Comparison of ENCODE assay signal across 12 cellular contexts in the genomic region with DNA sequence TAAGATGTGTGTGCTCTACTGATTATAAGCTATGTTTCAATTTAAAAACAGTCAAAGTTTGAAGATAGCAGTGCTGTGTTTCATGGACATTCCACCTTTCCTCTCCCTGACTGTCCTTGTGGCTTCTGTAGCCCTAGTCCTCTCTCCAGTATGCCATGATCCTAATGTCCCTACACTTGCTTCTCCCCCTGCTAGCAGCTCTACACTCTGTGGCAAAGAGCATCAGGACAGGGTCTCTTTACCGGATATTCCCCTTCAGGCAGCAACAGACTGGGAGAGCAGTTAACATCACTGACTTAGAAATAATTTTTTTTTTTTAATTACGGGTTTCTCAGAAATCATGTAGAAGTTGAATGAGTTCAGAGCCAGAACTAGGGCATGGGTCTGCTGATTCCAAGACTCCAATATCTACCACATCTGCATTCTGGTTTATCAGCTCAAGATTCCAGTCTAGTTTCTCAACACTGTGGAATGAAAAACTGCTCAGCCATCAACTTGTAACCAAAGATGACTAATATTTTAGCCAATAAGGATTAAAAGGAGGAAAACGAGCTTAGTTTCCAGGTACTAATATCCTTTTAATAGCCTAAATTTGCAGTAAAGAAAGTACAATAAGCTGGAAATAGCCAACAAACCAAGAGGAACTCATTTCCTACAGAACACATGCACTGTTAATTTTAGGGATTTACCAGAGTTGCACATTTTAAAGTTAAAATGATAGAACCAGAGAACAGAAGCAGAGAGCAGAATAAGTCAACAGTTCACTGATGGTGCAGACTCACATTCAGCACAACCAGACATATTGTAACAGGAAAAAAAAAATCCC. TPM values are rescaled to one million over a fixed set of nuclear protein-coding genes. Genes with fewer than 3 reads are reported as not detected.
A peak's percentile ranks its signal among the peaks of the same experiment; 100 is the strongest.
DNase-seq lines count a peak whose midpoint lies in the region; ATAC-seq, FAIRE-seq and TF ChIP-seq lines count a peak whose summit lies in the region.
"Had no signal": no experiment of that assay in that cellular context is flagged by ENCODE, and none has a peak within 500 bp of the region (broad histone marks: within the 10 kb centered on the region; RNA-seq: fewer than 3 reads in every experiment).

No MANE protein-coding gene starts in this region.

- FAIRE-seq in A549 (lab: Jason Lieb, UNC) (no peak), H54 (lab: Jason Lieb, UNC) (peak; percentile 98), astrocyte (lab: Jason Lieb, UNC) (peak; percentile 85), D721Med (lab: Jason Lieb, UNC) (no peak), GM12892 (lab: Jason Lieb, UNC) (no peak)

- POLR2A ChIA-PET in A549 (lab: Yijun Ruan, JAX) = no interaction called here

- DNase-seq in A549 (ENCODE audit: low read depth in 1 of 2, low spot score in 1 of 2) (no peak), H54 (ENCODE audit: insufficient read length, low spot score) (peak; percentile 17), astrocyte (ENCODE audit: low read depth) (peak; percentile 96), kidney glomerular epithelial cell (lab: John Stamatoyannopoulos, UW) (peak; percentile 59), adrenal gland (no peak), D721Med (ENCODE audit: insufficient read length, low spot score) (no peak), GM12892 (ENCODE audit: insufficient read length) (no peak)
- DNase-seq: activated naive CD4-positive, alpha-beta T cell treated with anti-CD3 and anti-CD28 coated beads, Interleukin-2, amount 50 U/mL, for 16 hours; C1 segment of cervical spinal cord; uterus had no signal

- H3K4me3 ChIP-seq in A549 (no peak overlapping the region), astrocyte (ENCODE audit: insufficient read depth, low read depth, low read length) (peak overlapping the region; percentile 19), adrenal gland (no peak overlapping the region)
- H3K4me3 ChIP-seq: esophagus muscularis mucosa, uterus had no signal

- H3K9me3 Mint-ChIP-seq in astrocyte (ENCODE audit: unreplicated experiment) = peaks cover 1% of the 10 kb centered on the region

- peaks cover 13% of the 10 kb centered on the region for H3K4me1 ChIP-seq in A549
- peaks cover 19% of the 10 kb centered on the region for H3K4me1 ChIP-seq in astrocyte (ENCODE audit: insufficient read depth, low read length)
- peaks cover 0 to 24% of the 10 kb centered on the region in 2 donors for H3K4me1 ChIP-seq in adrenal gland (replicated peaks in 1 of 2)

- TF ChIP-seq CTCF in A549 (IDR thresholded peaks at IDR 0.05) (no peak), astrocyte (IDR thresholded peaks at IDR 0.05; ENCODE audit: insufficient read depth, low read depth, low read length) (no peak), adrenal gland (IDR thresholded peaks at IDR 0.05) (no peak), D721Med (IDR thresholded peaks at IDR 0.05; ENCODE audit: insufficient read depth, missing control alignments) (no peak)

- 60% methylated on average over 3 of the region's 3 CpGs for whole genome bisulfite sequencing in A549 (ENCODE audit: missing lambda C conversion rate)
- 58 to 71% (median 62%) methylated on average over 3 of the region's 3 CpGs for WGBS in adrenal gland, 4 donors

- intact Hi-C loops in adrenal gland (cut with DNase I) = no loop called here

- H3K27ac Mint-ChIP-seq in astrocyte (ENCODE audit: unreplicated experiment) = peak overlapping the region; percentile 97

- H3K36me3 ChIP-seq in astrocyte (ENCODE audit: insufficient read depth, low read length) (no peaks in the 10 kb centered on the region), adrenal gland (replicated peaks in 1 of 2) (no peaks in the 10 kb centered on the region)
- H3K36me3 ChIP-seq: esophagus muscularis mucosa, uterus had no signal

- TF ChIP-seq RAD21 in A549 (conservative IDR thresholded peaks at IDR 0.05 in 1 of 2, IDR thresholded peaks at IDR 0.05 in 1 of 2) = no peak

- peak overlapping the region; percentile 52 for H3K4me3 Mint-ChIP-seq in astrocyte (ENCODE audit: unreplicated experiment)

- H3K27me3 Mint-ChIP-seq in astrocyte (ENCODE audit: low read depth, unreplicated experiment) = no peaks in the 10 kb centered on the region

- ATAC-seq in A549 = peak; percentile 34 to 70; a peak in 3 of 6 replicates
- no peak for ATAC-seq in GM19351 (IDR thresholded peaks at IDR 0.05; ENCODE audit: unreplicated experiment)

- TF ChIP-seq POLR2A in A549 (IDR thresholded peaks at IDR 0.05; ENCODE audit: low read length) (no peak), H54 (IDR thresholded peaks at IDR 0.05; ENCODE audit: low read depth, low read length) (no peak), adrenal gland (IDR thresholded peaks at IDR 0.05) (no peak), GM12892 (IDR thresholded peaks at IDR 0.05; ENCODE audit: low read depth, low read length) (no peak)

- peaks cover 32% of the 10 kb centered on the region for H3K4me1 Mint-ChIP-seq in astrocyte (ENCODE audit: low read depth, unreplicated experiment)

- H4K20me1 ChIP-seq in astrocyte (ENCODE audit: insufficient read depth, low read length) = peaks cover 24% of the 10 kb centered on the region

- H3K4me2 ChIP-seq in A549 (peak overlapping the region; percentile 30; the same call in 1 of the 3 replicates), astrocyte (ENCODE audit: low read length) (peak overlapping the region; percentile 80)

- no peaks in the 10 kb centered on the region for H3K27me3 ChIP-seq in astrocyte (ENCODE audit: insufficient read depth, low read length)
- no peaks in the 10 kb centered on the region for H3K27me3 ChIP-seq in adrenal gland
- H3K27me3 ChIP-seq: esophagus muscularis mucosa, uterus had no signal

- peak overlapping the region; percentile 28 for H3K9ac ChIP-seq in astrocyte (ENCODE audit: low read length)

- no peak for TF ChIP-seq EP300 in A549 (IDR thresholded peaks at IDR 0.05)

- no peak overlapping the region for H2AFZ ChIP-seq in astrocyte (ENCODE audit: low read depth, low read length)

- H3K9me3 ChIP-seq in A549 = no peaks in the 10 kb centered on the region
- H3K9me3 ChIP-seq in astrocyte (ENCODE audit: insufficient read depth, low read depth, low read length) = no peaks in the 10 kb centered on the region
- no peaks in the 10 kb centered on the region for H3K9me3 ChIP-seq in adrenal gland (replicated peaks in 1 of 3)
- H3K9me3 ChIP-seq: esophagus muscularis mucosa, uterus had no signal

- CTCF ChIA-PET in A549 (lab: Yijun Ruan, JAX) = interaction anchor here (1.2 kb wide), 1 partner anchor 15 kb away, joined by 3 read pairs; no protein-coding TSS in a partner anchor

- no peaks in the 10 kb centered on the region for H3K36me3 Mint-ChIP-seq in astrocyte (ENCODE audit: low read depth, unreplicated experiment)

- peaks cover 84% of the 10 kb centered on the region for H3K79me2 ChIP-seq in astrocyte (ENCODE audit: insufficient read depth, low read length)

- H3K27ac ChIP-seq in A549 (peak overlapping the region in 1 of 2 experiments; percentile 51; a peak in 2 of 6 replicates), astrocyte (ENCODE audit: low read depth, low read length) (peak overlapping the region; percentile 75), adrenal gland (no peak overlapping the region)
- H3K27ac ChIP-seq: esophagus muscularis mucosa, uterus had no signal

TF ChIP-seq in A549, 52 proteins besides CTCF, POLR2A, EP300 and RAD21:
- TF ChIP-seq ZC3H11A (IDR thresholded peaks at IDR 0.05) (no peak), RCOR1 (IDR thresholded peaks at IDR 0.05; ENCODE audit: low read depth, low read length) (no peak), SREBF2 (IDR thresholded peaks at IDR 0.05) (no peak), RFX5 (IDR thresholded peaks at IDR 0.05) (peak; percentile 78; the same call in 1 of the 2 replicates), GATA3 (IDR thresholded peaks at IDR 0.05; ENCODE audit: borderline replicate concordance) (no peak)
- TF ChIP-seq, protein P1, sequence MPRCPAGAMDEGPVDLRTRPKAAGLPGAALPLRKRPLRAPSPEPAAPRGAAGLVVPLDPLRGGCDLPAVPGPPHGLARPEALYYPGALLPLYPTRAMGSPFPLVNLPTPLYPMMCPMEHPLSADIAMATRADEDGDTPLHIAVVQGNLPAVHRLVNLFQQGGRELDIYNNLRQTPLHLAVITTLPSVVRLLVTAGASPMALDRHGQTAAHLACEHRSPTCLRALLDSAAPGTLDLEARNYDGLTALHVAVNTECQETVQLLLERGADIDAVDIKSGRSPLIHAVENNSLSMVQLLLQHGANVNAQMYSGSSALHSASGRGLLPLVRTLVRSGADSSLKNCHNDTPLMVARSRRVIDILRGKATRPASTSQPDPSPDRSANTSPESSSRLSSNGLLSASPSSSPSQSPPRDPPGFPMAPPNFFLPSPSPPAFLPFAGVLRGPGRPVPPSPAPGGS (IDR thresholded peaks at IDR 0.05) = no peak
- TF ChIP-seq, protein P2, sequence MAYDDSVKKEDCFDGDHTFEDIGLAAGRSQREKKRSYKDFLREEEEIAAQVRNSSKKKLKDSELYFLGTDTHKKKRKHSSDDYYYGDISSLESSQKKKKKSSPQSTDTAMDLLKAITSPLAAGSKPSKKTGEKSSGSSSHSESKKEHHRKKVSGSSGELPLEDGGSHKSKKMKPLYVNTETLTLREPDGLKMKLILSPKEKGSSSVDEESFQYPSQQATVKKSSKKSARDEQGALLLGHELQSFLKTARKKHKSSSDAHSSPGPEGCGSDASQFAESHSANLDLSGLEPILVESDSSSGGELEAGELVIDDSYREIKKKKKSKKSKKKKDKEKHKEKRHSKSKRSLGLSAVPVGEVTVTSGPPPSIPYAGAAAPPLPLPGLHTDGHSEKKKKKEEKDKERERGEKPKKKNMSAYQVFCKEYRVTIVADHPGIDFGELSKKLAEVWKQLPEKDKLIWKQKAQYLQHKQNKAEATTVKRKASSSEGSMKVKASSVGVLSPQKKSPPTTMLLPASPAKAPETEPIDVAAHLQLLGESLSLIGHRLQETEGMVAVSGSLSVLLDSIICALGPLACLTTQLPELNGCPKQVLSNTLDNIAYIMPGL (CRISPR knock-in tag; IDR thresholded peaks at IDR 0.05; ENCODE audit: borderline replicate concordance) = no peak
TF ChIP-seq in A549: peak in this region for 1.

RNA-seq across cellular contexts. Expression of gene TMEM131, which starts 45.2 kb away (rescaled TPM):
- 21.8 and 23.4 TPM in 2 replicates for polyA plus RNA-seq in A549 (2011; rRNA removed)
- 4.9 and 5.6 TPM in 2 replicates for polyA plus RNA-seq in A549 (2012; cell fraction: cytosol; rRNA removed)
- 16.3 and 21.7 TPM in 2 replicates for polyA plus RNA-seq in A549 (2012; cell fraction: nucleus; rRNA removed)
- polyA plus RNA-seq in A549 (2017; fragmentation: RNase III; extraction: RNeasy Plus Mini Kit Qiagen cat#74134 plus additional on column Dnase treatment) = 14.5 to 15.7 TPM (median 15.7 TPM) in 3 replicates
- 19.8 and 20.7 TPM in 2 replicates for polyA minus RNA-seq in A549 (2011; rRNA and poly(A)+ RNA removed)
- total RNA-seq in astrocyte = 32.8 and 35.3 TPM in 2 replicates
- 10 to 100 TPM; 28.1 to 57.5 (median 35.5) TPM for total RNA-seq in adrenal gland
- polyA plus RNA-seq in adrenal gland = 10 to 100 TPM; 13.7 to 37.0 (median 15.4) TPM
- 24.6 TPM for polyA plus RNA-seq in GM12892 (2012; ENCODE audit: missing spikeins)

Comparison
In these comparisons a context has a peak if more than half of its experiments do, and no peak if none do; other contexts are left out.
1. DNase-seq: peak in H54 (single experiment), astrocyte (single experiment) and kidney glomerular epithelial cell (single experiment); none in A549 (0 of 2), adrenal gland (0 of 7), D721Med (single experiment) and GM12892 (single experiment).